Comparison of ENCODE assay signal across 18 cellular contexts in the genomic region with DNA sequence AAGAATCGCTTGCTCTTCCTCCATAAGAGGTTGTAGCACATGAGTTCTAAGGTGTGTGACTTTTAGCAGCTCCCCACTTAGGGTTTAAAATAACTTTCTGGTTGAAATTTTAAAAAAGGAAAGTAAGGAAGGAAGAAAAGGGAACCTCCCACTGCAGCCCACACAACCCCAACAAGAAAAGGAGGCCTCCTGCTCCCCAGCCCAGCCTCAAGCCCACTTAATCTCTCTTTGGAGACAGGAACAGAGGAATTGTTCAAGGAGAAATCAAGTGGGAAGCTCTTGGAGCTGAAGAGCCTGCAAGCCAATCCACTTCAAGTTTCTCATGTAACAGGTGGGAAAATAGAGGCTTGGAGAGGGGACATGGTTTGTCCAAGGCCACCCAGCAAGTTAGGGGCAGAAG. TPM values are rescaled to one million over a fixed set of nuclear protein-coding genes. Genes with fewer than 3 reads are reported as not detected.
DNase-seq lines count a peak whose midpoint lies in the region; ATAC-seq, FAIRE-seq and TF ChIP-seq lines count a peak whose summit lies in the region.
"Had no signal": no experiment of that assay in that cellular context is flagged by ENCODE, and none has a peak within 500 bp of the region (broad histone marks: within the 10 kb centered on the region; RNA-seq: fewer than 3 reads in every experiment).

No MANE protein-coding gene starts in this region.

- no peaks in the 10 kb centered on the region for H3K9me3 ChIP-seq in astrocyte (ENCODE audit: insufficient read depth, low read depth, low read length)
- H3K9me3 ChIP-seq: BE2C had no signal

- H3K27ac Mint-ChIP-seq in astrocyte (ENCODE audit: unreplicated experiment), result peak overlapping the region; percentile 41
- H3K27ac Mint-ChIP-seq: T-cell had no signal

- no peak overlapping the region for H3K4me3 Mint-ChIP-seq in astrocyte (ENCODE audit: unreplicated experiment)
- H3K4me3 Mint-ChIP-seq: T-cell had no signal

- no peaks in the 10 kb centered on the region for H4K20me1 ChIP-seq in astrocyte (ENCODE audit: insufficient read depth, low read length)

- ATAC-seq in HG03095 (IDR thresholded peaks at IDR 0.05; ENCODE audit: unreplicated experiment), result no peak
- ATAC-seq in HG02981 (IDR thresholded peaks at IDR 0.05; ENCODE audit: unreplicated experiment), result no peak
- ATAC-seq: K562, T-cell had no signal

- TF ChIP-seq POLR2A in GM12892 (IDR thresholded peaks at IDR 0.05; ENCODE audit: low read depth, low read length), result no peak

- no peak overlapping the region for H2AFZ ChIP-seq in astrocyte (ENCODE audit: low read depth, low read length)

- peaks cover 23% of the 10 kb centered on the region for H3K27me3 Mint-ChIP-seq in astrocyte (ENCODE audit: low read depth, unreplicated experiment)

- no peaks in the 10 kb centered on the region for H3K4me1 Mint-ChIP-seq in astrocyte (ENCODE audit: low read depth, unreplicated experiment)

- peaks cover 10% of the 10 kb centered on the region for H3K27me3 ChIP-seq in astrocyte (ENCODE audit: insufficient read depth, low read length)
- H3K27me3 ChIP-seq: BE2C had no signal

- peak; percentile 14 for DNase-seq in NOMO-1 treated with DMSO at 0.1 percent for 48 hours (lab: John Stamatoyannopoulos, UW; ENCODE audit: unreplicated experiment)
- DNase-seq in NOMO-1 (lab: John Stamatoyannopoulos, UW; ENCODE audit: unreplicated experiment in 2 of 2), result no peak
- DNase-seq in MV-4-11 (lab: John Stamatoyannopoulos, UW), result peak; percentile 36
- no peak for DNase-seq in astrocyte (ENCODE audit: low read depth)
- no peak for DNase-seq in GM12892 (ENCODE audit: insufficient read length)
- no peak for DNase-seq in NCI-H1105 (lab: John Stamatoyannopoulos, UW)
- DNase-seq: BE2C, GOT3, NCI-H1417, NCI-H187 treated with DMSO at 0.1 percent for 48 hours, NCI-H82, T-cell, T-helper 9 cell had no signal

- H3K4me3 ChIP-seq in astrocyte (ENCODE audit: insufficient read depth, low read depth, low read length), result no peak overlapping the region
- H3K4me3 ChIP-seq: K562, SK-N-MC had no signal

- H3K4me2 ChIP-seq in astrocyte (ENCODE audit: low read length), result no peak overlapping the region

- H3K9ac ChIP-seq in astrocyte (ENCODE audit: low read length), result no peak overlapping the region

- H3K36me3 Mint-ChIP-seq in astrocyte (ENCODE audit: low read depth, unreplicated experiment), result no peaks in the 10 kb centered on the region
- H3K36me3 Mint-ChIP-seq: T-cell had no signal

- no peak overlapping the region for H3K27ac ChIP-seq in astrocyte (ENCODE audit: low read depth, low read length)
- H3K27ac ChIP-seq: 22Rv1, SK-N-MC had no signal

- H3K79me2 ChIP-seq in astrocyte (ENCODE audit: insufficient read depth, low read length), result no peaks in the 10 kb centered on the region

- FAIRE-seq in astrocyte (lab: Jason Lieb, UNC) (no peak), GM12892 (lab: Jason Lieb, UNC) (no peak)
- FAIRE-seq: K562 had no signal

- no peaks in the 10 kb centered on the region for H3K36me3 ChIP-seq in astrocyte (ENCODE audit: insufficient read depth, low read length)
- H3K36me3 ChIP-seq: BE2C had no signal

- no peaks in the 10 kb centered on the region for H3K4me1 ChIP-seq in astrocyte (ENCODE audit: insufficient read depth, low read length)
- H3K4me1 ChIP-seq: BE2C had no signal

- H3K9me3 Mint-ChIP-seq in astrocyte (ENCODE audit: unreplicated experiment), result no peaks in the 10 kb centered on the region
- H3K9me3 Mint-ChIP-seq: T-cell had no signal

- no peak for TF ChIP-seq CTCF in astrocyte (IDR thresholded peaks at IDR 0.05; ENCODE audit: insufficient read depth, low read depth, low read length)

RNA-seq across cellular contexts. Expression of a gene that starts 39.1 kb away (rescaled TPM):
- total RNA-seq in astrocyte, result 2.0 and 3.5 TPM in 2 replicates
- 46.2 TPM for polyA plus RNA-seq in GM12892 (2012; ENCODE audit: missing spikeins)

RNA-seq across cellular contexts. Expression of a gene that starts 54.6 kb away (rescaled TPM):
- total RNA-seq in astrocyte, result 23.8 and 28.2 TPM in 2 replicates
- polyA plus RNA-seq in GM12892 (2012; ENCODE audit: missing spikeins), result 17.0 TPM

Comparison
In these comparisons a context has a peak if more than half of its experiments do, and no peak if none do; other contexts are left out.
1. DNase-seq: peak in NOMO-1 treated with DMSO at 0.1 percent for 48 hours (single experiment) and MV-4-11 (single experiment); none in NOMO-1 (0 of 2), astrocyte (single experiment), GM12892 (single experiment) and NCI-H1105 (single experiment).